8 cellular contexts compared by ENCODE assay signal in genomic region chr1:37691497-37692077, GRCh38. TPM values are rescaled to one million over a fixed set of nuclear protein-coding genes. Genes with fewer than 3 reads are reported as not detected.
DNase-seq lines count a peak whose midpoint lies in the region; ATAC-seq and TF ChIP-seq lines count a peak whose summit lies in the region.

No MANE protein-coding gene starts in this region.

- TF ChIP-seq CTCF in foreskin fibroblast (IDR thresholded peaks at IDR 0.05; ENCODE audit: low read depth, low read length) = no peak
- TF ChIP-seq CTCF in omental fat pad (IDR thresholded peaks at IDR 0.05) = no peak

- peak overlapping the region; percentile 92 to 97 (median 96) for H3K4me3 Mint-ChIP-seq in CD4-positive, alpha-beta memory T cell
- peak overlapping the region; percentile 98 to 99 for H3K4me3 Mint-ChIP-seq in activated T-cell treated with anti-CD3 and anti-CD28 coated beads, Interleukin-2, amount 50 U/mL, for 72 hours

- peaks cover 1% of the 10 kb centered on the region for H3K36me3 ChIP-seq in CD4-positive, alpha-beta memory T cell (ENCODE audit: insufficient read depth, low read length)

- peak overlapping the region; percentile 85 to 86 for H3K4me3 ChIP-seq in CD4-positive, alpha-beta memory T cell (ENCODE audit: low read length in 2 of 2)
- peak overlapping the region; percentile 86 to 91 for H3K4me3 ChIP-seq in foreskin fibroblast (ENCODE audit: low read depth in 1 of 2, low read length in 2 of 2)

- ATAC-seq in GM21576 (IDR thresholded peaks at IDR 0.05; ENCODE audit: unreplicated experiment) = peak; percentile 5
- ATAC-seq in activated T-cell treated with anti-CD3 and anti-CD28 coated beads, Interleukin-2, amount 50 U/mL, for 72 hours (replicated peaks in 1 of 2) = peak; percentile 5 to 8
- peak; percentile 46 for ATAC-seq in omental fat pad (ENCODE audit: low FRiP score)
- ATAC-seq in GM21367 (IDR thresholded peaks at IDR 0.05; ENCODE audit: unreplicated experiment) = no peak

- no peaks in the 10 kb centered on the region for H3K27me3 Mint-ChIP-seq in CD4-positive, alpha-beta memory T cell
- no peaks in the 10 kb centered on the region for H3K27me3 Mint-ChIP-seq in activated T-cell treated with anti-CD3 and anti-CD28 coated beads, Interleukin-2, amount 50 U/mL, for 72 hours (ENCODE audit: low read depth)

- H3K36me3 Mint-ChIP-seq in CD4-positive, alpha-beta memory T cell = peaks cover 4 to 26% of the 10 kb centered on the region in 2 donors
- peaks cover 8 to 25% of the 10 kb centered on the region in 2 donors for H3K36me3 Mint-ChIP-seq in activated T-cell treated with anti-CD3 and anti-CD28 coated beads, Interleukin-2, amount 50 U/mL, for 72 hours (ENCODE audit: insufficient read depth in 2 of 2)

- DNase-seq in CD4-positive, alpha-beta memory T cell = peak in 4 of 5 donors; percentile 6 to 54 (median 10)
- DNase-seq in NCI-H1092 treated with DMSO at 0.1 percent for 48 hours (lab: John Stamatoyannopoulos, UW) (peak; percentile 31), foreskin fibroblast (peak; percentile 61 to 84), omental fat pad (ENCODE audit: low spot score) (peak; percentile 27), iPS-NIHi7 (ENCODE audit: extremely low spot score) (no peak)
- peak; percentile 47 to 51 for DNase-seq in activated T-cell treated with anti-CD3 and anti-CD28 coated beads, Interleukin-2, amount 50 U/mL, for 72 hours

- peak overlapping the region; percentile 87 to 97 (median 95) for H3K27ac Mint-ChIP-seq in CD4-positive, alpha-beta memory T cell
- peak overlapping the region; percentile 56 for H3K27ac Mint-ChIP-seq in activated T-cell treated with anti-CD3 and anti-CD28 coated beads, Interleukin-2, amount 50 U/mL, for 72 hours

- H3K9me3 ChIP-seq in CD4-positive, alpha-beta memory T cell (ENCODE audit: control insufficient read depth in 1 of 2, low read length in 2 of 2) = no peaks in the 10 kb centered on the region

- POLR2A ChIA-PET in CD4-positive, alpha-beta memory T cell (lab: Charles Lee; ENCODE audit: partially characterized antibody) = interaction anchor here (0.8 to 4.8 kb wide), 12 partner anchors 9 to 298 kb away, joined by 3 to 31 read pairs (median 3); partner anchors contain the start of genes C1orf122, GNL2, MEAF6 and MTF1

- intact Hi-C loops in CD4-positive, alpha-beta memory T cell (cut with micrococcal nuclease) = loop anchor here (1.0 to 10.0 kb wide), 11 partner anchors 17 to 1537 kb away; partner anchors contain the start of genes GNL2, MAP7D1, MRPS15 and MTF1

- H3K27ac ChIP-seq in CD4-positive, alpha-beta memory T cell (ENCODE audit: low read depth, low read length) = peak overlapping the region; percentile 67

- H3K4me1 ChIP-seq in CD4-positive, alpha-beta memory T cell (ENCODE audit: insufficient read depth, low read length) = peaks cover 32% of the 10 kb centered on the region

- H3K9me3 Mint-ChIP-seq in CD4-positive, alpha-beta memory T cell = peaks cover 0 to 4% (median 0%) of the 10 kb centered on the region in 8 donors
- no peaks in the 10 kb centered on the region for H3K9me3 Mint-ChIP-seq in activated T-cell treated with anti-CD3 and anti-CD28 coated beads, Interleukin-2, amount 50 U/mL, for 72 hours

- H3K4me1 Mint-ChIP-seq in CD4-positive, alpha-beta memory T cell = peaks cover 22 to 46% (median 35%) of the 10 kb centered on the region in 4 donors
- H3K4me1 Mint-ChIP-seq in activated T-cell treated with anti-CD3 and anti-CD28 coated beads, Interleukin-2, amount 50 U/mL, for 72 hours (ENCODE audit: low read depth) = peaks cover 35% of the 10 kb centered on the region

- CTCF ChIA-PET in CD4-positive, alpha-beta memory T cell (lab: Charles Lee; ENCODE audit: partially characterized antibody) = interaction anchor here (0.6 to 5.4 kb wide), 8 partner anchors 11 to 213 kb away, joined by 3 to 34 read pairs (median 6); partner anchors contain the start of genes C1orf122, MEAF6, MTF1 and SNIP1

- H3K27me3 ChIP-seq in CD4-positive, alpha-beta memory T cell (ENCODE audit: insufficient read depth, low read length) = no peaks in the 10 kb centered on the region

RNA-seq across cellular contexts. Expression of gene CDCA8, which starts 0.7 kb away (rescaled TPM):
- total RNA-seq in CD4-positive, alpha-beta memory T cell = 1 to 10 TPM in 1 of 2 experiments, under 1 TPM in 1; 0.61 to 1.3 TPM
- polyA plus RNA-seq in CD4-positive, alpha-beta memory T cell = 1 to 10 TPM; 1.2 to 2.7 TPM
- 10 to 100 TPM; 65.8 to 94.0 TPM for total RNA-seq in activated T-cell treated with anti-CD3 and anti-CD28 coated beads, Interleukin-2, amount 50 U/mL, for 72 hours
- 1 to 10 TPM in 1 of 4 donors, under 1 TPM in 2, not detected in 1; 0.28 to 1.7 (median 0.63) TPM for total RNA-seq in omental fat pad

RNA-seq across cellular contexts. Expression of gene RSPO1, which starts 56.9 kb away (rescaled TPM):
- not detected for total RNA-seq in CD4-positive, alpha-beta memory T cell
- polyA plus RNA-seq in CD4-positive, alpha-beta memory T cell = not detected
- not detected for total RNA-seq in activated T-cell treated with anti-CD3 and anti-CD28 coated beads, Interleukin-2, amount 50 U/mL, for 72 hours
- 10 to 100 TPM in 3 of 4 donors, 1 to 10 TPM in 1; 1.7 to 47.3 (median 13.5) TPM for total RNA-seq in omental fat pad

Comparison
In these comparisons a context has a peak if more than half of its experiments do, and no peak if none do; other contexts are left out.
1. RNA of gene CDCA8, which starts 0.7 kb away (total RNA-seq): 65.8 to 94.0 TPM in activated T-cell treated with anti-CD3 and anti-CD28 coated beads, Interleukin-2, amount 50 U/mL, for 72 hours; 0.61 to 1.3 TPM in CD4-positive, alpha-beta memory T cell and 0.28 to 1.7 TPM in omental fat pad; every median in the first group is over 10 times any median in the second.